Comparison of ENCODE assay signal across 1 cellular context in the genomic region with DNA sequence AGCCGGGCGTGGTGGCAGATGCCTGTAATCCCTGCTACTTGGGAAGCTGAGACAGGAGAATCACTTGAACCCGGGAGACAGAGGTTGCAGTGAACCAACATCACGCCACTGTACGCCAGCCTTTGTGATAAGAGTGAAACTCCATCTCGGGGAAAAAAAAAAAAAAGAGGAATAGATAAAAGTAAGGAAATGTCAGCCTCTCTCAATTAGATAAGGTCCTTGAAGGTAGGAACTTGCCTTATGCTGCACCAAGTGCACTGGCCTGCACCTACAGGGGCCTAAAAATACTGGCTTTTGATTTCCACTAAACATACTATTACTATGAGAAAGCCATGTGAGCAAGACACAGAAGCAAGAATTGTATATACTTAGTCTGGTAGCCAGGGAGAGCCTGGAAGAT.
TF ChIP-seq lines count a peak whose summit lies in the region.

No MANE protein-coding gene starts in this region.

TF ChIP-seq in IMR-90, 13 proteins besides CTCF, POLR2A, EP300 and RAD21:
- TF ChIP-seq SMC3 (IDR thresholded peaks at IDR 0.05; ENCODE audit: low read depth, low read length) (no peak), CEBPB (IDR thresholded peaks at IDR 0.05; ENCODE audit: low read depth, low read length) (no peak), NFE2L2 (IDR thresholded peaks at IDR 0.05; ENCODE audit: low read depth, low read length) (no peak), MAZ (IDR thresholded peaks at IDR 0.05; ENCODE audit: borderline replicate concordance, low read depth, low read length) (no peak), CHD1 (IDR thresholded peaks at IDR 0.05; ENCODE audit: low read depth, low read length) (no peak), MAFK (IDR thresholded peaks at IDR 0.05; ENCODE audit: low read depth, low read length) (no peak), RCOR1 (IDR thresholded peaks at IDR 0.05; ENCODE audit: insufficient replicate concordance, low read length) (no peak), MXI1 (IDR thresholded peaks at IDR 0.05; ENCODE audit: borderline replicate concordance, low read depth, low read length) (no peak), RFX5 (IDR thresholded peaks at IDR 0.05; ENCODE audit: low read depth, low read length) (no peak), BHLHE40 (IDR thresholded peaks at IDR 0.05; ENCODE audit: low read depth, low read length) (no peak), FOS (IDR thresholded peaks at IDR 0.05; ENCODE audit: low read depth, low read length) (no peak)
- TF ChIP-seq, protein P1, sequence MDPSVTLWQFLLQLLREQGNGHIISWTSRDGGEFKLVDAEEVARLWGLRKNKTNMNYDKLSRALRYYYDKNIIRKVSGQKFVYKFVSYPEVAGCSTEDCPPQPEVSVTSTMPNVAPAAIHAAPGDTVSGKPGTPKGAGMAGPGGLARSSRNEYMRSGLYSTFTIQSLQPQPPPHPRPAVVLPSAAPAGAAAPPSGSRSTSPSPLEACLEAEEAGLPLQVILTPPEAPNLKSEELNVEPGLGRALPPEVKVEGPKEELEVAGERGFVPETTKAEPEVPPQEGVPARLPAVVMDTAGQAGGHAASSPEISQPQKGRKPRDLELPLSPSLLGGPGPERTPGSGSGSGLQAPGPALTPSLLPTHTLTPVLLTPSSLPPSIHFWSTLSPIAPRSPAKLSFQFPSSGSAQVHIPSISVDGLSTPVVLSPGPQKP (IDR thresholded peaks at IDR 0.05; ENCODE audit: borderline replicate concordance, low read depth, low read length) = no peak
- TF ChIP-seq, protein P2, sequence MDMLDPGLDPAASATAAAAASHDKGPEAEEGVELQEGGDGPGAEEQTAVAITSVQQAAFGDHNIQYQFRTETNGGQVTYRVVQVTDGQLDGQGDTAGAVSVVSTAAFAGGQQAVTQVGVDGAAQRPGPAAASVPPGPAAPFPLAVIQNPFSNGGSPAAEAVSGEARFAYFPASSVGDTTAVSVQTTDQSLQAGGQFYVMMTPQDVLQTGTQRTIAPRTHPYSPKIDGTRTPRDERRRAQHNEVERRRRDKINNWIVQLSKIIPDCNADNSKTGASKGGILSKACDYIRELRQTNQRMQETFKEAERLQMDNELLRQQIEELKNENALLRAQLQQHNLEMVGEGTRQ (IDR thresholded peaks at IDR 0.05; ENCODE audit: low read depth, low read length) = no peak
